In genomic region chr9:112007575-112008240, GRCh38 we compare ENCODE assay signal across 21 cellular contexts.
A peak's percentile ranks its signal among the peaks of the same experiment; 100 is the strongest.
DNase-seq lines count a peak whose midpoint lies in the region; ATAC-seq, FAIRE-seq and TF ChIP-seq lines count a peak whose summit lies in the region.
"Had no signal": no experiment of that assay in that cellular context is flagged by ENCODE, and none has a peak within 500 bp of the region (broad histone marks: within the 10 kb centered on the region; RNA-seq: fewer than 3 reads in every experiment).

No MANE protein-coding gene starts in this region.

- no peaks in the 10 kb centered on the region for H3K36me3 Mint-ChIP-seq in astrocyte (ENCODE audit: low read depth, unreplicated experiment)
- H3K36me3 Mint-ChIP-seq: naive thymus-derived CD8-positive, alpha-beta T cell had no signal

- no peak overlapping the region for H2AFZ ChIP-seq in astrocyte (ENCODE audit: low read depth, low read length)
- H2AFZ ChIP-seq in osteoblast (ENCODE audit: low read length), result peak overlapping the region; percentile 41

- intact Hi-C loops in prostate gland (cut with DNase I), result no loop called here

- no peaks in the 10 kb centered on the region for H3K9me3 ChIP-seq in astrocyte (ENCODE audit: insufficient read depth, low read depth, low read length)
- no peaks in the 10 kb centered on the region for H3K9me3 ChIP-seq in osteoblast (ENCODE audit: low read depth, low read length)
- H3K9me3 ChIP-seq in HAP-1, result no peaks in the 10 kb centered on the region; the same call in 1 of the 2 replicates
- no peaks in the 10 kb centered on the region for H3K9me3 ChIP-seq in prostate gland
- H3K9me3 ChIP-seq: heart left ventricle, psoas muscle, spleen, testis had no signal

- in situ Hi-C loops in HAP-1 (cut with MboI; ENCODE audit: low sequenced_read_pairs), result no loop called here

- H3K27ac Mint-ChIP-seq in astrocyte (ENCODE audit: unreplicated experiment), result no peak overlapping the region

- TF ChIP-seq POLR2A in prostate gland (IDR thresholded peaks at IDR 0.05), result no peak
- no peak for TF ChIP-seq POLR2A in GM12891 (IDR thresholded peaks at IDR 0.05; ENCODE audit: low read depth, low read length)

- no peaks in the 10 kb centered on the region for H3K9me3 Mint-ChIP-seq in astrocyte (ENCODE audit: unreplicated experiment)
- H3K9me3 Mint-ChIP-seq: naive thymus-derived CD8-positive, alpha-beta T cell had no signal

- TF ChIP-seq CTCF in astrocyte (IDR thresholded peaks at IDR 0.05; ENCODE audit: insufficient read depth, low read depth, low read length) (no peak), osteoblast (IDR thresholded peaks at IDR 0.05; ENCODE audit: extremely low read depth, low read depth, low read length) (no peak), prostate gland (IDR thresholded peaks at IDR 0.05) (no peak)

- no peak for FAIRE-seq in astrocyte (lab: Jason Lieb, UNC)
- FAIRE-seq in GM12891 (lab: Jason Lieb, UNC), result no peak
- FAIRE-seq: H1 had no signal

- no peak overlapping the region for H3K9ac ChIP-seq in astrocyte (ENCODE audit: low read length)

- no peaks in the 10 kb centered on the region for H3K27me3 Mint-ChIP-seq in astrocyte (ENCODE audit: low read depth, unreplicated experiment)
- H3K27me3 Mint-ChIP-seq: naive thymus-derived CD8-positive, alpha-beta T cell had no signal

- no peak overlapping the region for H3K4me3 ChIP-seq in astrocyte (ENCODE audit: insufficient read depth, low read depth, low read length)
- H3K4me3 ChIP-seq in osteoblast (ENCODE audit: insufficient read depth, low read length), result no peak overlapping the region
- no peak overlapping the region for H3K4me3 ChIP-seq in HAP-1
- no peak overlapping the region for H3K4me3 ChIP-seq in prostate gland
- H3K4me3 ChIP-seq: heart left ventricle, psoas muscle, spleen, testis had no signal

- DNase-seq in astrocyte (ENCODE audit: low read depth) (peak; percentile 54), osteoblast (ENCODE audit: insufficient read length, low spot score, missing footprints) (peak; percentile 30), HAP-1 (ENCODE audit: low spot score in 2 of 2) (no peak), prostate gland (ENCODE audit: low spot score) (no peak), GM12891 (ENCODE audit: insufficient read length, low spot score) (no peak)
- no peak for DNase-seq in stimulated activated CD4-positive, alpha-beta T cell treated with anti-CD3 and anti-CD28 coated beads, Interleukin-4, amount 100 ng/mL, for 4 hours
- DNase-seq: amygdala; effector memory CD4-positive, alpha-beta T cell; heart left ventricle; KG1; naive thymus-derived CD8-positive, alpha-beta T cell; NCI-H1048; NCI-H524 treated with DMSO at 0.1 percent for 48 hours; psoas muscle; spleen; testis had no signal

- H4K20me1 ChIP-seq in astrocyte (ENCODE audit: insufficient read depth, low read length), result no peaks in the 10 kb centered on the region
- no peaks in the 10 kb centered on the region for H4K20me1 ChIP-seq in osteoblast (ENCODE audit: insufficient read depth, low read length)

- no peak overlapping the region for H3K4me2 ChIP-seq in astrocyte (ENCODE audit: low read length)
- no peak overlapping the region for H3K4me2 ChIP-seq in osteoblast (ENCODE audit: insufficient read depth, low read length)

- H3K79me2 ChIP-seq in astrocyte (ENCODE audit: insufficient read depth, low read length), result no peaks in the 10 kb centered on the region
- H3K79me2 ChIP-seq in osteoblast (ENCODE audit: insufficient read depth, low read length), result no peaks in the 10 kb centered on the region

- peaks cover 27% of the 10 kb centered on the region for H3K4me1 Mint-ChIP-seq in astrocyte (ENCODE audit: low read depth, unreplicated experiment)

- no peaks in the 10 kb centered on the region for H3K27me3 ChIP-seq in astrocyte (ENCODE audit: insufficient read depth, low read length)
- H3K27me3 ChIP-seq in osteoblast (ENCODE audit: insufficient read depth, low read length), result no peaks in the 10 kb centered on the region
- no peaks in the 10 kb centered on the region for H3K27me3 ChIP-seq in HAP-1 (ENCODE audit: low read depth)
- H3K27me3 ChIP-seq in prostate gland (replicated peaks; ENCODE audit: insufficient read depth), result no peaks in the 10 kb centered on the region
- H3K27me3 ChIP-seq: heart left ventricle, spleen, testis had no signal

- H3K27ac ChIP-seq in astrocyte (ENCODE audit: low read depth, low read length), result no peak overlapping the region
- H3K27ac ChIP-seq in osteoblast (ENCODE audit: low read depth, low read length), result no peak overlapping the region
- no peak overlapping the region for H3K27ac ChIP-seq in prostate gland
- H3K27ac ChIP-seq: heart left ventricle, psoas muscle, testis, VCaP had no signal

- H3K4me1 ChIP-seq in astrocyte (ENCODE audit: insufficient read depth, low read length) (peaks cover 15% of the 10 kb centered on the region), osteoblast (ENCODE audit: insufficient read depth, low read length) (peaks cover 20% of the 10 kb centered on the region), HAP-1 (no peaks in the 10 kb centered on the region), prostate gland (replicated peaks) (no peaks in the 10 kb centered on the region)

- ATAC-seq in GM18870 (IDR thresholded peaks at IDR 0.05; ENCODE audit: unreplicated experiment), result peak; percentile 31
- peak; percentile 47 for ATAC-seq in HG03097 (IDR thresholded peaks at IDR 0.05; ENCODE audit: low FRiP score, unreplicated experiment)
- ATAC-seq: heart left ventricle; naive thymus-derived CD8-positive, alpha-beta T cell; psoas muscle; Right ventricle myocardium inferior had no signal

- H3K36me3 ChIP-seq in astrocyte (ENCODE audit: insufficient read depth, low read length) (no peaks in the 10 kb centered on the region), osteoblast (ENCODE audit: insufficient read depth, low read length) (no peaks in the 10 kb centered on the region), HAP-1 (replicated peaks) (no peaks in the 10 kb centered on the region), prostate gland (no peaks in the 10 kb centered on the region)
- H3K36me3 ChIP-seq: heart left ventricle, spleen had no signal

- no peak overlapping the region for H3K4me3 Mint-ChIP-seq in astrocyte (ENCODE audit: unreplicated experiment)
- H3K4me3 Mint-ChIP-seq: naive thymus-derived CD8-positive, alpha-beta T cell had no signal

- 80% methylated on average over 6 of the region's 6 CpGs for WGBS in prostate gland

TF ChIP-seq in GM12891, 5 proteins besides CTCF, POLR2A, EP300 and RAD21:
- TF ChIP-seq TAF1 (IDR thresholded peaks at IDR 0.05; ENCODE audit: low read depth, low read length) (no peak), SPI1 (IDR thresholded peaks at IDR 0.05; ENCODE audit: low read depth, low read length) (no peak), POU2F2 (IDR thresholded peaks at IDR 0.05; ENCODE audit: low read depth, low read length) (no peak), POLR2AphosphoS5 (IDR thresholded peaks at IDR 0.05; ENCODE audit: low read depth, low read length) (no peak), PAX5 (IDR thresholded peaks at IDR 0.05; ENCODE audit: insufficient read depth, low read length, severe bottlenecking) (no peak)

Comparison
In these comparisons a context has a peak if more than half of its experiments do, and no peak if none do; other contexts are left out.
1. DNase-seq: peak in astrocyte (single experiment) and osteoblast (single experiment); none in HAP-1 (0 of 2), prostate gland (single experiment), GM12891 (single experiment) and stimulated activated CD4-positive, alpha-beta T cell treated with anti-CD3 and anti-CD28 coated beads, Interleukin-4, amount 100 ng/mL, for 4 hours (0 of 2).